17 cellular contexts compared by ENCODE assay signal in genomic region chr18:6281874-6282273, GRCh38.
DNase-seq lines count a peak whose midpoint lies in the region; ATAC-seq, FAIRE-seq and TF ChIP-seq lines count a peak whose summit lies in the region.
"Had no signal": no experiment of that assay in that cellular context is flagged by ENCODE, and none has a peak within 500 bp of the region (broad histone marks: within the 10 kb centered on the region; RNA-seq: fewer than 3 reads in every experiment).

No MANE protein-coding gene starts in this region.

- H3K9me3 Mint-ChIP-seq in Caco-2 (ENCODE audit: unreplicated experiment): no peaks in the 10 kb centered on the region

- peaks cover 10% of the 10 kb centered on the region for H3K27me3 Mint-ChIP-seq in Caco-2 (ENCODE audit: insufficient read depth, unreplicated experiment)
- H3K27me3 Mint-ChIP-seq: CD4-positive, CD25-positive, alpha-beta regulatory T cell had no signal

- intact Hi-C loops in Caco-2 (cut with micrococcal nuclease; ENCODE audit: unreplicated experiment): no loop called here

- H3K9me3 ChIP-seq in liver (ENCODE audit: control insufficient read depth in 4 of 4, low read length in 3 of 4) (no peaks in the 10 kb centered on the region), small intestine (ENCODE audit: control insufficient read depth, low read depth) (no peaks in the 10 kb centered on the region), Caco-2 (no peaks in the 10 kb centered on the region), WERI-Rb-1 (ENCODE audit: severe bottlenecking) (no peaks in the 10 kb centered on the region)
- H3K9me3 ChIP-seq: MG63 had no signal

- peaks cover 6% of the 10 kb centered on the region for H3K4me1 Mint-ChIP-seq in Caco-2 (ENCODE audit: low read depth, unreplicated experiment)
- H3K4me1 Mint-ChIP-seq: CD4-positive, CD25-positive, alpha-beta regulatory T cell had no signal

- DNase-seq in HuH-7 (ENCODE audit: low spot score) (peak; percentile 15), epithelial cell of proximal tubule (ENCODE audit: low read depth) (peak; percentile 15), small intestine (peak; percentile 87), Caco-2 (no peak), WERI-Rb-1 (no peak)
- DNase-seq: ACHN; AML-193; Calu3; CD4-positive, CD25-positive, alpha-beta regulatory T cell; DMS79 treated with DMSO at 0.1 percent for 48 hours; MG63; NCI-H1092 treated with DMSO at 0.1 percent for 48 hours had no signal

- WGBS in liver: 29% methylated on average over 4 of the region's 4 CpGs
- WGBS in small intestine, 3 donors: 12 to 52% (median 20%) methylated on average over 4 of the region's 4 CpGs

- peak; percentile 27 for TF ChIP-seq CTCF in epithelial cell of proximal tubule (conservative IDR thresholded peaks at IDR 0.05; ENCODE audit: low read depth, low read length)
- TF ChIP-seq CTCF in liver (IDR thresholded peaks at IDR 0.05; ENCODE audit: low read depth, low read length, missing input control): peak; percentile 47
- TF ChIP-seq CTCF in Caco-2 (IDR thresholded peaks at IDR 0.05; ENCODE audit: insufficient read depth in 1 of 2, low read depth in 1 of 2, low read length in 1 of 2, severe bottlenecking in 1 of 2, unreplicated experiment in 1 of 2): peak in 1 of 2 experiments; percentile 8
- TF ChIP-seq CTCF in WERI-Rb-1 (IDR thresholded peaks at IDR 0.05; ENCODE audit: low read depth, low read length): no peak

- no peaks in the 10 kb centered on the region for H3K36me3 Mint-ChIP-seq in Caco-2 (ENCODE audit: insufficient read depth, unreplicated experiment)
- H3K36me3 Mint-ChIP-seq: CD4-positive, CD25-positive, alpha-beta regulatory T cell had no signal

- BruUV-seq in Caco-2 (replicated peaks; lab: Mats Ljungman, UMichigan): no TSS peak

- no peaks in the 10 kb centered on the region for H3K27me3 ChIP-seq in liver (ENCODE audit: control insufficient read depth in 4 of 4, insufficient read depth in 4 of 4, low read length in 3 of 4)
- no peaks in the 10 kb centered on the region for H3K27me3 ChIP-seq in small intestine (ENCODE audit: control insufficient read depth in 2 of 2, insufficient read depth in 2 of 2, low read length in 2 of 2)
- H3K27me3 ChIP-seq in Caco-2 (replicated peaks; ENCODE audit: control insufficient read depth, insufficient read depth, low read length): no peaks in the 10 kb centered on the region; the same call in 1 of the 2 replicates
- H3K27me3 ChIP-seq in WERI-Rb-1 (ENCODE audit: insufficient read depth, low read depth, severe bottlenecking): peaks cover 23% of the 10 kb centered on the region
- H3K27me3 ChIP-seq: MG63 had no signal

- CTCF ChIA-PET in Caco-2 (lab: Charles Lee): interaction anchor here (1.0 kb wide), 1 partner anchor 120 kb away, joined by 3 read pairs; no protein-coding TSS in a partner anchor

- no peak for ATAC-seq in GM18868 (IDR thresholded peaks at IDR 0.05; ENCODE audit: unreplicated experiment)

- no peak overlapping the region for H3K27ac Mint-ChIP-seq in Caco-2 (ENCODE audit: unreplicated experiment)
- H3K27ac Mint-ChIP-seq: CD4-positive, CD25-positive, alpha-beta regulatory T cell had no signal

- no peak overlapping the region for H3K9ac ChIP-seq in liver (ENCODE audit: low read depth in 1 of 2, low read length in 2 of 2)
- H3K9ac ChIP-seq: KMS-11 had no signal

- TF ChIP-seq RAD21 in liver (IDR thresholded peaks at IDR 0.05): peak; percentile 75 to 79

- H3K4me3 ChIP-seq in epithelial cell of proximal tubule (ENCODE audit: low read depth, low read length) (no peak overlapping the region), liver (ENCODE audit: low read depth in 1 of 3, low read length in 3 of 3) (no peak overlapping the region), small intestine (ENCODE audit: low read depth in 1 of 2, low read length in 2 of 2) (no peak overlapping the region), Caco-2 (ENCODE audit: low read depth, low read length) (no peak overlapping the region), WERI-Rb-1 (ENCODE audit: low read depth, low read length) (no peak overlapping the region)
- H3K4me3 ChIP-seq: MG63, SK-N-MC had no signal

- H3K27ac ChIP-seq in liver (ENCODE audit: low read depth in 1 of 2, low read length in 2 of 2) (peak overlapping the region in 1 of 2 donors; percentile 50), small intestine (ENCODE audit: low read depth in 1 of 2, low read length in 1 of 2) (no peak overlapping the region), WERI-Rb-1 (no peak overlapping the region)
- H3K27ac ChIP-seq: KMS-11, SK-N-MC had no signal

- FAIRE-seq in small intestine (lab: Jason Lieb, UNC): no peak
- FAIRE-seq: H1 had no signal

- no peak overlapping the region for H3K4me3 Mint-ChIP-seq in Caco-2 (ENCODE audit: unreplicated experiment)
- H3K4me3 Mint-ChIP-seq: CD4-positive, CD25-positive, alpha-beta regulatory T cell had no signal

- H3K36me3 ChIP-seq in liver (ENCODE audit: control insufficient read depth in 4 of 4, insufficient read depth in 3 of 4, low read depth in 1 of 4, low read length in 3 of 4) (peaks cover 0 to 6% (median 5%) of the 10 kb centered on the region in 4 donors), small intestine (ENCODE audit: control insufficient read depth in 2 of 2, insufficient read depth in 2 of 2, low read length in 2 of 2) (no peaks in the 10 kb centered on the region), Caco-2 (ENCODE audit: control insufficient read depth, insufficient read depth, low read length) (no peaks in the 10 kb centered on the region), WERI-Rb-1 (no peaks in the 10 kb centered on the region)
- H3K36me3 ChIP-seq: MG63 had no signal

- POLR2A ChIA-PET in Caco-2 (lab: Charles Lee): no interaction called here

- H3K4me1 ChIP-seq in liver (ENCODE audit: control insufficient read depth in 4 of 4, insufficient read depth in 4 of 4, low read length in 3 of 4) (peaks cover 0 to 9% (median 6%) of the 10 kb centered on the region in 4 donors), small intestine (ENCODE audit: control insufficient read depth in 2 of 2, insufficient read depth in 1 of 2, low read depth in 1 of 2, low read length in 1 of 2) (no peaks in the 10 kb centered on the region), Caco-2 (no peaks in the 10 kb centered on the region)

TF ChIP-seq in liver, 16 proteins besides CTCF, POLR2A, EP300 and RAD21 (continues in another document):
- TF ChIP-seq HNF4A (conservative IDR thresholded peaks at IDR 0.05) (peak; percentile 85 to 87), TAF1 (conservative IDR thresholded peaks at IDR 0.05) (no peak), ZBTB33 (IDR thresholded peaks at IDR 0.05) (peak; percentile 19), ATF3 (IDR thresholded peaks at IDR 0.05) (no peak), NR2F2 (IDR thresholded peaks at IDR 0.05) (no peak), YY1 (IDR thresholded peaks at IDR 0.05) (peak; percentile 66), RXRA (IDR thresholded peaks at IDR 0.05) (peak; percentile 62 to 65), SP1 (IDR thresholded peaks at IDR 0.05) (peak; percentile 68), EGR1 (IDR thresholded peaks at IDR 0.05; ENCODE audit: low read depth in 2 of 2) (no peak), MAX (IDR thresholded peaks at IDR 0.05) (peak; percentile 41), HNF4G (IDR thresholded peaks at IDR 0.05) (peak; percentile 64), FOXA1 (IDR thresholded peaks at IDR 0.05) (no peak), JUND (IDR thresholded peaks at IDR 0.05) (peak in 1 of 2 donors; percentile 18)
- TF ChIP-seq, protein P1, sequence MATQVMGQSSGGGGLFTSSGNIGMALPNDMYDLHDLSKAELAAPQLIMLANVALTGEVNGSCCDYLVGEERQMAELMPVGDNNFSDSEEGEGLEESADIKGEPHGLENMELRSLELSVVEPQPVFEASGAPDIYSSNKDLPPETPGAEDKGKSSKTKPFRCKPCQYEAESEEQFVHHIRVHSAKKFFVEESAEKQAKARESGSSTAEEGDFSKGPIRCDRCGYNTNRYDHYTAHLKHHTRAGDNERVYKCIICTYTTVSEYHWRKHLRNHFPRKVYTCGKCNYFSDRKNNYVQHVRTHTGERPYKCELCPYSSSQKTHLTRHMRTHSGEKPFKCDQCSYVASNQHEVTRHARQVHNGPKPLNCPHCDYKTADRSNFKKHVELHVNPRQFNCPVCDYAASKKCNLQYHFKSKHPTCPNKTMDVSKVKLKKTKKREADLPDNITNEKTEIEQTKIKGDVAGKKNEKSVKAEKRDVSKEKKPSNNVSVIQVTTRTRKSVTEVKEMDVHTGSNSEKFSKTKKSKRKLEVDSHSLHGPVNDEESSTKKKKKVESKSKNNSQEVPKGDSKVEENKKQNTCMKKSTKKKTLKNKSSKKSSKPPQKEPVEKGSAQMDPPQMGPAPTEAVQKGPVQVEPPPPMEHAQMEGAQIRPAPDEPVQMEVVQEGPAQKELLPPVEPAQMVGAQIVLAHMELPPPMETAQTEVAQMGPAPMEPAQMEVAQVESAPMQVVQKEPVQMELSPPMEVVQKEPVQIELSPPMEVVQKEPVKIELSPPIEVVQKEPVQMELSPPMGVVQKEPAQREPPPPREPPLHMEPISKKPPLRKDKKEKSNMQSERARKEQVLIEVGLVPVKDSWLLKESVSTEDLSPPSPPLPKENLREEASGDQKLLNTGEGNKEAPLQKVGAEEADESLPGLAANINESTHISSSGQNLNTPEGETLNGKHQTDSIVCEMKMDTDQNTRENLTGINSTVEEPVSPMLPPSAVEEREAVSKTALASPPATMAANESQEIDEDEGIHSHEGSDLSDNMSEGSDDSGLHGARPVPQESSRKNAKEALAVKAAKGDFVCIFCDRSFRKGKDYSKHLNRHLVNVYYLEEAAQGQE (IDR thresholded peaks at IDR 0.05): peak; percentile 55

Comparison
In these comparisons a context has a peak if more than half of its experiments do, and no peak if none do; other contexts are left out.
1. DNase-seq: peak in HuH-7 (single experiment), epithelial cell of proximal tubule (single experiment) and small intestine (single experiment); none in Caco-2 (0 of 2) and WERI-Rb-1 (single experiment).